Comparison of ENCODE assay signal across 1 cellular context in genomic region chr10:7518693-7519092, GRCh38.
TF ChIP-seq lines count a peak whose summit lies in the region.

No MANE protein-coding gene starts in this region.

TF ChIP-seq in HEK293, 187 proteins besides CTCF, POLR2A, EP300 and RAD21 (continued from another document):
- TF ChIP-seq FEZF1 (tag by site-specific recombination; IDR thresholded peaks at IDR 0.05) (no peak), ZNF266 (tag by site-specific recombination; IDR thresholded peaks at IDR 0.05; ENCODE audit: low read depth) (no peak)
TF ChIP-seq in HEK293: peak in this region for 2.
